In genomic region chr5:119355636-119356383, GRCh38 we compare ENCODE assay signal across 8 cellular contexts. TPM values are rescaled to one million over a fixed set of nuclear protein-coding genes. Genes with fewer than 3 reads are reported as not detected.
DNase-seq lines count a peak whose midpoint lies in the region; ATAC-seq and TF ChIP-seq lines count a peak whose summit lies in the region.

Gene TNFAIP8, plus strand, starts transcription at chr5:119356019. Its CDS starts 72 bp downstream, at chr5:119356091.

- peaks cover 71% of the 10 kb centered on the region for H3K4me1 Mint-ChIP-seq in activated T-cell treated with anti-CD3 and anti-CD28 coated beads, Interleukin-2, amount 50 U/mL, for 72 hours (ENCODE audit: low read depth)
- peaks cover 53% of the 10 kb centered on the region for H3K4me1 Mint-ChIP-seq in nephron

- no peaks in the 10 kb centered on the region for H3K27me3 ChIP-seq in stomach smooth muscle (ENCODE audit: control insufficient read depth in 1 of 2, insufficient read depth in 2 of 2, low read length in 2 of 2)

- peaks cover 16% of the 10 kb centered on the region for H3K4me1 ChIP-seq in stomach smooth muscle (ENCODE audit: control insufficient read depth, insufficient read depth, low read length)

- H3K27me3 Mint-ChIP-seq in activated T-cell treated with anti-CD3 and anti-CD28 coated beads, Interleukin-2, amount 50 U/mL, for 72 hours (ENCODE audit: low read depth), result no peaks in the 10 kb centered on the region
- peaks cover 15% of the 10 kb centered on the region for H3K27me3 Mint-ChIP-seq in nephron (ENCODE audit: low read depth)

- H3K27ac Mint-ChIP-seq in activated T-cell treated with anti-CD3 and anti-CD28 coated beads, Interleukin-2, amount 50 U/mL, for 72 hours, result peak within 1 kb of the TSS; percentile 99
- peak within 1 kb of the TSS; percentile 65 to 91 (median 90) for H3K27ac Mint-ChIP-seq in nephron

- H3K27ac ChIP-seq in stomach smooth muscle (ENCODE audit: low read length), result peak within 1 kb of the TSS; percentile 71

- H3K36me3 ChIP-seq in stomach smooth muscle (ENCODE audit: control insufficient read depth in 2 of 2, insufficient read depth in 2 of 2, low read length in 2 of 2), result no peaks in the 10 kb centered on the region

- TF ChIP-seq CTCF in GM12864 (IDR thresholded peaks at IDR 0.05; ENCODE audit: low read depth, low read length, missing control alignments), result no peak
- TF ChIP-seq CTCF in HFF-Myc (IDR thresholded peaks at IDR 0.05; ENCODE audit: low read depth, low read length, missing control alignments), result no peak
- no peak for TF ChIP-seq CTCF in nephron (IDR thresholded peaks at IDR 0.05; ENCODE audit: unreplicated experiment in 3 of 3)

- no peak for DNase-seq in GM12864 (ENCODE audit: low read depth)
- DNase-seq in HFF-Myc (ENCODE audit: extremely low read depth, low read depth), result no peak
- DNase-seq in NCI-H69 (lab: John Stamatoyannopoulos, UW), result peak; percentile 64
- DNase-seq in activated T-cell treated with anti-CD3 and anti-CD28 coated beads, Interleukin-2, amount 50 U/mL, for 72 hours, result peak; percentile 80 to 86
- peak; percentile 14 for DNase-seq in fibroblast of the conjunctiva (ENCODE audit: low read depth)
- DNase-seq in NCI-H1436 treated with DMSO at 0.1 percent for 48 hours (lab: John Stamatoyannopoulos, UW), result no peak

- peak within 1 kb of the TSS; percentile 77 for H3K4me3 ChIP-seq in GM12864 (ENCODE audit: low read depth, low read length)
- H3K4me3 ChIP-seq in HFF-Myc (replicated peaks; ENCODE audit: low read depth, low read length), result peak within 1 kb of the TSS; percentile 57
- peak within 1 kb of the TSS; percentile 89 to 91 for H3K4me3 ChIP-seq in stomach smooth muscle (ENCODE audit: low read length in 2 of 2)

- peak within 1 kb of the TSS; percentile 96 to 99 for H3K4me3 Mint-ChIP-seq in activated T-cell treated with anti-CD3 and anti-CD28 coated beads, Interleukin-2, amount 50 U/mL, for 72 hours
- peak within 1 kb of the TSS; percentile 90 to 97 (median 93) for H3K4me3 Mint-ChIP-seq in nephron

- peak; percentile 76 to 78 for ATAC-seq in activated T-cell treated with anti-CD3 and anti-CD28 coated beads, Interleukin-2, amount 50 U/mL, for 72 hours (replicated peaks in 1 of 2)

- peak within 1 kb of the TSS; percentile 60 to 82 for H3K9ac ChIP-seq in stomach smooth muscle (ENCODE audit: low read length in 2 of 2)

- H3K36me3 Mint-ChIP-seq in activated T-cell treated with anti-CD3 and anti-CD28 coated beads, Interleukin-2, amount 50 U/mL, for 72 hours (ENCODE audit: insufficient read depth in 2 of 2), result peaks cover 24 to 32% of the 10 kb centered on the region in 2 donors
- H3K36me3 Mint-ChIP-seq in nephron (ENCODE audit: low read depth), result no peaks in the 10 kb centered on the region

- H3K9me3 Mint-ChIP-seq in activated T-cell treated with anti-CD3 and anti-CD28 coated beads, Interleukin-2, amount 50 U/mL, for 72 hours, result no peaks in the 10 kb centered on the region
- no peaks in the 10 kb centered on the region for H3K9me3 Mint-ChIP-seq in nephron

- H3K9me3 ChIP-seq in stomach smooth muscle (ENCODE audit: control insufficient read depth in 2 of 2, low read length in 2 of 2), result no peaks in the 10 kb centered on the region

RNA-seq across cellular contexts. Expression of gene TNFAIP8, which starts in this region (rescaled TPM):
- 100 to 1,000 TPM; 117 to 137 TPM for total RNA-seq in activated T-cell treated with anti-CD3 and anti-CD28 coated beads, Interleukin-2, amount 50 U/mL, for 72 hours

Comparison
In these comparisons a context has a peak if more than half of its experiments do, and no peak if none do; other contexts are left out.
1. DNase-seq: peak in NCI-H69 (single experiment), activated T-cell treated with anti-CD3 and anti-CD28 coated beads, Interleukin-2, amount 50 U/mL, for 72 hours (2 of 2) and fibroblast of the conjunctiva (single experiment); none in GM12864 (single experiment), HFF-Myc (single experiment) and NCI-H1436 treated with DMSO at 0.1 percent for 48 hours (single experiment).
2. Peak in every context shown above with its lines, with median percentiles within 50 percentile points of each other: H3K4me3 ChIP-seq.